Comparison of ENCODE assay signal across 7 cellular contexts in genomic region chr4:971670-972500, GRCh38. TPM values are rescaled to one million over a fixed set of nuclear protein-coding genes. Genes with fewer than 3 reads are reported as not detected.
DNase-seq lines count a peak whose midpoint lies in the region; ATAC-seq and TF ChIP-seq lines count a peak whose summit lies in the region.

No MANE protein-coding gene starts in this region.

- CTCF ChIA-PET in HCT116 (lab: Charles Lee) = no interaction called here

- ATAC-seq in HCT116 (no peak), gastroesophageal sphincter (no peak)

- H3K36me3 ChIP-seq in HCT116 (ENCODE audit: control insufficient read depth in 1 of 2, insufficient read depth in 2 of 2, low read length in 2 of 2) = no peaks in the 10 kb centered on the region
- no peaks in the 10 kb centered on the region for H3K36me3 ChIP-seq in WERI-Rb-1
- peaks cover 0 to 5% of the 10 kb centered on the region in 2 donors for H3K36me3 ChIP-seq in gastroesophageal sphincter

- BruUV-seq in HCT116 (replicated peaks; lab: Mats Ljungman, UMichigan) = TSS peak; percentile 35

- no peaks in the 10 kb centered on the region for H3K79me2 ChIP-seq in HCT116 (ENCODE audit: insufficient read depth, low read length)

- TF ChIP-seq POLR2A in HCT116 (IDR thresholded peaks at IDR 0.05; ENCODE audit: borderline replicate concordance, extremely low read depth, insufficient read depth, insufficient read length) (no peak), gastroesophageal sphincter (IDR thresholded peaks at IDR 0.05) (no peak)

- TF ChIP-seq CTCF in HCT116 (IDR thresholded peaks at IDR 0.05 in 2 of 3, conservative IDR thresholded peaks at IDR 0.05 in 1 of 3; ENCODE audit: borderline replicate concordance in 1 of 3, insufficient read depth in 1 of 3, low read depth in 2 of 3, low read length in 2 of 3) (no peak), WERI-Rb-1 (IDR thresholded peaks at IDR 0.05; ENCODE audit: low read depth, low read length) (no peak), gastroesophageal sphincter (IDR thresholded peaks at IDR 0.05) (no peak)

- H3K4me3 ChIP-seq in HCT116 (replicated peaks in 1 of 2; ENCODE audit: low read depth in 1 of 2, low read length in 2 of 2) (peak overlapping the region; percentile 68 to 80), WERI-Rb-1 (ENCODE audit: low read depth, low read length) (peak overlapping the region; percentile 65), gastroesophageal sphincter (peak overlapping the region; percentile 71 to 83), skin epidermis (peak overlapping the region; percentile 54 to 82 (median 72))

- H2AFZ ChIP-seq in HCT116 (ENCODE audit: low read depth, low read length, poor library complexity, severe bottlenecking) = no peak overlapping the region

- peak overlapping the region; percentile 71 for H3K9ac ChIP-seq in HCT116 (ENCODE audit: low read length)

- TF ChIP-seq EP300 in gastroesophageal sphincter (IDR thresholded peaks at IDR 0.05) = no peak

- POLR2A ChIA-PET in HCT116 (lab: Charles Lee) = no interaction called here

- H3K27ac ChIP-seq in HCT116 (ENCODE audit: low read depth, low read length) (peak overlapping the region; percentile 58; the same call in 1 of the 2 replicates), WERI-Rb-1 (no peak overlapping the region), gastroesophageal sphincter (peak overlapping the region in 1 of 4 donors; percentile 69), skin epidermis (peak overlapping the region in 9 of 21 experiments; percentile 23 to 80 (median 66))

- intact Hi-C loops in HCT116 (cut with micrococcal nuclease) = loop anchor here (2.0 kb wide), 1 partner anchor 15 kb away; the partner anchor contains the start of gene IDUA

- H3K27me3 ChIP-seq in HCT116 (ENCODE audit: insufficient read depth, low read length) (no peaks in the 10 kb centered on the region), WERI-Rb-1 (ENCODE audit: insufficient read depth, low read depth, severe bottlenecking) (no peaks in the 10 kb centered on the region), gastroesophageal sphincter (peaks cover 16% of the 10 kb centered on the region)

- H3K4me1 ChIP-seq in HCT116 (ENCODE audit: control insufficient read depth in 1 of 2, insufficient read depth in 2 of 2, low read length in 2 of 2) (peaks cover 9 to 19% of the 10 kb centered on the region in 2 experiments; a peak in 3 of 4 replicates), gastroesophageal sphincter (peaks cover 6 to 51% (median 14%) of the 10 kb centered on the region in 3 donors)

- H3K9me2 ChIP-seq in HCT116 (ENCODE audit: insufficient read depth) = no peaks in the 10 kb centered on the region

- H3K9me3 ChIP-seq in HCT116 (ENCODE audit: control insufficient read depth in 1 of 2, insufficient read depth in 1 of 2, low read depth in 1 of 2, low read length in 2 of 2) = no peaks in the 10 kb centered on the region
- H3K9me3 ChIP-seq in WERI-Rb-1 (ENCODE audit: severe bottlenecking) = peaks cover 13% of the 10 kb centered on the region
- no peaks in the 10 kb centered on the region for H3K9me3 ChIP-seq in gastroesophageal sphincter

- H3K4me2 ChIP-seq in HCT116 (ENCODE audit: low read length) = peak overlapping the region; percentile 92

- no peaks in the 10 kb centered on the region for H4K20me1 ChIP-seq in HCT116 (ENCODE audit: insufficient read depth)

- TF ChIP-seq RAD21 in HCT116 (IDR thresholded peaks at IDR 0.05; ENCODE audit: low read depth) = no peak

- RAD21 ChIA-PET in HCT116 (lab: Charles Lee; ENCODE audit: low non-redundant PET in 1 of 2, low total read pairs in 2 of 2, uncharacterized antibody in 2 of 2, unreplicated experiment in 2 of 2) = no interaction called here

- WGBS in gastroesophageal sphincter (ENCODE audit: low coverage in 1 of 2), 2 donors = 67% methylated on average over 6 of the region's 24 CpGs; no CpG with 5 or more reads in 1 of the 2 donors

- DNase-seq in HCT116 (ENCODE audit: low read depth, low spot score) (no peak), WERI-Rb-1 (peak; percentile 52), SKM-1 treated with dmso at 0.1 percent for 144 hours (lab: John Stamatoyannopoulos, UW; ENCODE audit: unreplicated experiment) (no peak), anterior cingulate cortex (lab: John Stamatoyannopoulos, UW) (no peak), mesenteric fat pad (ENCODE audit: low spot score) (no peak)

TF ChIP-seq in HCT116, 20 proteins besides CTCF, POLR2A, EP300 and RAD21:
- TF ChIP-seq JUND (IDR thresholded peaks at IDR 0.05) (no peak), EZH2 (IDR thresholded peaks at IDR 0.05) (no peak), ZBTB33 (IDR thresholded peaks at IDR 0.05; ENCODE audit: extremely low read depth, insufficient replicate concordance, low read length) (no peak), CBX3 (IDR thresholded peaks at IDR 0.05; ENCODE audit: low read depth) (no peak), SIN3A (IDR thresholded peaks at IDR 0.05; ENCODE audit: low read depth) (no peak), REST (IDR thresholded peaks at IDR 0.05; ENCODE audit: low read depth) (no peak), SRF (IDR thresholded peaks at IDR 0.05; ENCODE audit: low read depth) (no peak), YY1 (IDR thresholded peaks at IDR 0.05; ENCODE audit: extremely low read depth, insufficient replicate concordance, low read depth, low read length) (no peak), ZFX (IDR thresholded peaks at IDR 0.05) (no peak), EZH2phosphoT487 (IDR thresholded peaks at IDR 0.05; ENCODE audit: borderline replicate concordance) (no peak), POLR2AphosphoS5 (IDR thresholded peaks at IDR 0.05; ENCODE audit: low read depth, low read length) (no peak), TCF7L2 (IDR thresholded peaks at IDR 0.05; ENCODE audit: borderline replicate concordance, extremely low read depth, insufficient read depth, insufficient read length) (no peak)

RNA-seq across cellular contexts. Expression of gene DGKQ, which starts 1.5 kb away (rescaled TPM):
- total RNA-seq in HCT116 (2021; ENCODE audit: unreplicated experiment) = 22.0 TPM
- polyA plus RNA-seq in HCT116 (2012) = 17.8 and 20.2 TPM in 2 replicates
- total RNA-seq in gastroesophageal sphincter = 10 to 100 TPM in 2 of 4 donors, 1 to 10 TPM in 2; 7.5 to 13.5 (median 9.3) TPM
- 10.1 TPM for total RNA-seq in mesenteric fat pad

RNA-seq across cellular contexts. Expression of gene IDUA, which starts 15.0 kb away (rescaled TPM):
- total RNA-seq in HCT116 (2021; ENCODE audit: unreplicated experiment) = 28.2 TPM
- polyA plus RNA-seq in HCT116 (2012) = 22.3 and 26.0 TPM in 2 replicates
- total RNA-seq in gastroesophageal sphincter = 10 to 100 TPM in 2 of 4 donors, 1 to 10 TPM in 2; 4.6 to 15.1 (median 12.2) TPM
- 34.7 TPM for total RNA-seq in mesenteric fat pad

RNA-seq across cellular contexts. Expression of gene SLC26A1, which starts 21.3 kb away (rescaled TPM):
- total RNA-seq in HCT116 (2021; ENCODE audit: unreplicated experiment) (0.22 TPM), gastroesophageal sphincter (not detected), mesenteric fat pad (0.22 TPM)
- polyA plus RNA-seq in HCT116 (2012) = 4.4 and 5.6 TPM in 2 replicates

RNA-seq across cellular contexts. Expression of gene FGFRL1, which starts 39.5 kb away (rescaled TPM):
- total RNA-seq in HCT116 (2021; ENCODE audit: unreplicated experiment) (91.1 TPM), gastroesophageal sphincter (10 to 100 TPM; 21.9 to 36.8 (median 25.4) TPM), mesenteric fat pad (54.1 TPM)
- polyA plus RNA-seq in HCT116 (2012) = 75.9 and 100 TPM in 2 replicates

RNA-seq across cellular contexts. Expression of gene TMEM175, which starts 39.6 kb away (rescaled TPM):
- total RNA-seq in HCT116 (2021; ENCODE audit: unreplicated experiment) (17.5 TPM), gastroesophageal sphincter (10 to 100 TPM; 21.7 to 40.3 (median 24.2) TPM), mesenteric fat pad (27.7 TPM)
- 19.1 and 21.9 TPM in 2 replicates for polyA plus RNA-seq in HCT116 (2012)
